Comparison of ENCODE assay signal across 19 cellular contexts in genomic region chrX:69236641-69237040, GRCh38.
DNase-seq lines count a peak whose midpoint lies in the region; ATAC-seq, FAIRE-seq and TF ChIP-seq lines count a peak whose summit lies in the region.
"Had no signal": no experiment of that assay in that cellular context is flagged by ENCODE, and none has a peak within 500 bp of the region (broad histone marks: within the 10 kb centered on the region; RNA-seq: fewer than 3 reads in every experiment).

No MANE protein-coding gene starts in this region.

- H3K9me3 ChIP-seq in mammary epithelial cell (replicated peaks; ENCODE audit: insufficient read depth, low read length) (no peaks in the 10 kb centered on the region), breast epithelium (no peaks in the 10 kb centered on the region), keratinocyte (ENCODE audit: control insufficient read depth, low read depth, low read length) (peaks cover 4% of the 10 kb centered on the region), body of pancreas (no peaks in the 10 kb centered on the region)
- H3K9me3 ChIP-seq: BLaER1, Caco-2 had no signal

- H3K27me3 ChIP-seq in mammary epithelial cell (ENCODE audit: insufficient read depth, low read length) (no peaks in the 10 kb centered on the region), breast epithelium (peaks cover 0 to 65% of the 10 kb centered on the region in 2 donors), keratinocyte (ENCODE audit: control insufficient read depth, extremely low read depth, insufficient read depth, low read length) (no peaks in the 10 kb centered on the region), body of pancreas (no peaks in the 10 kb centered on the region)

- no peak for TF ChIP-seq POLR2A in breast epithelium (IDR thresholded peaks at IDR 0.05)
- no peak for TF ChIP-seq POLR2A in body of pancreas (IDR thresholded peaks at IDR 0.05)

- H4K20me1 ChIP-seq in mammary epithelial cell (ENCODE audit: insufficient read depth, low read length) (no peaks in the 10 kb centered on the region), keratinocyte (ENCODE audit: control insufficient read depth, extremely low read depth, insufficient read depth, low read length) (no peaks in the 10 kb centered on the region)
- H4K20me1 ChIP-seq: BLaER1 had no signal

- no peaks in the 10 kb centered on the region for H3K36me3 ChIP-seq in mammary epithelial cell (ENCODE audit: insufficient read depth, low read length)
- H3K36me3 ChIP-seq in breast epithelium: no peaks in the 10 kb centered on the region
- H3K36me3 ChIP-seq in keratinocyte (ENCODE audit: control insufficient read depth in 2 of 2, extremely low read depth in 1 of 2, insufficient read depth in 2 of 2, low read length in 2 of 2): no peaks in the 10 kb centered on the region
- no peaks in the 10 kb centered on the region for H3K36me3 ChIP-seq in body of pancreas (replicated peaks in 1 of 2; ENCODE audit: insufficient read depth in 1 of 2, low read depth in 2 of 2)
- H3K36me3 ChIP-seq: BLaER1 had no signal

- H3K9ac ChIP-seq in mammary epithelial cell (ENCODE audit: insufficient read depth, low read length): no peak overlapping the region
- H3K9ac ChIP-seq in keratinocyte (ENCODE audit: control insufficient read depth, extremely low read depth, insufficient read depth, low read length): no peak overlapping the region
- H3K9ac ChIP-seq: BLaER1 had no signal

- H3K27ac ChIP-seq in mammary epithelial cell (ENCODE audit: insufficient read depth, low read depth, low read length) (no peak overlapping the region), breast epithelium (no peak overlapping the region), keratinocyte (ENCODE audit: control insufficient read depth, insufficient read depth, low read length) (no peak overlapping the region), body of pancreas (no peak overlapping the region)
- H3K27ac ChIP-seq: BLaER1, HL-60 had no signal

- no TSS peak for BruUV-seq in mammary epithelial cell (replicated peaks; lab: Mats Ljungman, UMichigan)

- CTCF ChIA-PET in mammary epithelial cell (lab: Charles Lee; ENCODE audit: low non-redundant PET): no interaction called here

- no peak for TF ChIP-seq CTCF in mammary epithelial cell (conservative IDR thresholded peaks at IDR 0.05 in 1 of 2, IDR thresholded peaks at IDR 0.05 in 1 of 2; ENCODE audit: extremely low read depth in 1 of 2, insufficient read depth in 1 of 2, low read depth in 1 of 2, low read length in 2 of 2)
- no peak for TF ChIP-seq CTCF in breast epithelium (IDR thresholded peaks at IDR 0.05)
- TF ChIP-seq CTCF in keratinocyte (optimal IDR thresholded peaks at IDR 0.05 in 1 of 3, IDR thresholded peaks at IDR 0.05 in 1 of 3, conservative IDR thresholded peaks at IDR 0.05 in 1 of 3; ENCODE audit: extremely low read depth in 1 of 3, insufficient read depth in 2 of 3, low read length in 3 of 3): no peak
- TF ChIP-seq CTCF in body of pancreas (IDR thresholded peaks at IDR 0.05): no peak

- WGBS in mammary epithelial cell (ENCODE audit: low coverage, missing lambda C conversion rate): 43% methylated on average over 2 of the region's 2 CpGs
- 85% methylated on average over 2 of the region's 2 CpGs; no CpG with 5 or more reads in 1 of the 2 donors for WGBS in body of pancreas, 2 donors

- dilution Hi-C loops in mammary epithelial cell (cut with HindIII; ENCODE audit: low sequenced_read_pairs) (no loop called here), keratinocyte (cut with MboI; ENCODE audit: extremely low pct_ligation_motif_present, low sequenced_read_pairs) (no loop called here)

- DNase-seq in mammary epithelial cell: peak; percentile 17
- DNase-seq in breast epithelium (ENCODE audit: low spot score in 2 of 2): no peak
- peak; percentile 46 for DNase-seq in RPMI7951 (ENCODE audit: low read depth)
- no peak for DNase-seq in keratinocyte (ENCODE audit: low read depth, low spot score)
- no peak for DNase-seq in body of pancreas
- DNase-seq: 8988T; AML-193; Caco-2; CD8-positive, alpha-beta memory T cell; DMS79; HCEC 1CT; HFFc6 had no signal

- in situ Hi-C loops in mammary epithelial cell (cut with MboI; ENCODE audit: low sequenced_read_pairs in 2 of 2): no loop called here

- H3K4me2 ChIP-seq in mammary epithelial cell (ENCODE audit: insufficient read depth, low read depth, low read length): no peak overlapping the region
- H3K4me2 ChIP-seq in keratinocyte (ENCODE audit: control insufficient read depth, extremely low read depth, insufficient read depth, low read depth, low read length): no peak overlapping the region
- H3K4me2 ChIP-seq: BLaER1 had no signal

- intact Hi-C loops in mammary epithelial cell (cut with micrococcal nuclease) (no loop called here), breast epithelium (cut with DNase I; ENCODE audit: low total_unique reads) (no loop called here), body of pancreas (cut with DNase I) (no loop called here)

- H3K79me2 ChIP-seq in mammary epithelial cell (ENCODE audit: insufficient read depth, low read length) (no peaks in the 10 kb centered on the region), keratinocyte (ENCODE audit: control insufficient read depth, insufficient read depth, low read length) (no peaks in the 10 kb centered on the region)

- H3K9me1 ChIP-seq in keratinocyte (ENCODE audit: control insufficient read depth, extremely low read depth, insufficient read depth, low read length): no peaks in the 10 kb centered on the region

- H3K4me3 ChIP-seq in mammary epithelial cell (replicated peaks in 1 of 3; ENCODE audit: insufficient read depth in 1 of 3, low read depth in 2 of 3, low read length in 3 of 3): no peak overlapping the region
- H3K4me3 ChIP-seq in breast epithelium: no peak overlapping the region
- no peak overlapping the region for H3K4me3 ChIP-seq in keratinocyte (ENCODE audit: control insufficient read depth in 2 of 3, extremely low read depth in 1 of 3, insufficient read depth in 2 of 3, low read depth in 1 of 3, low read length in 3 of 3)
- H3K4me3 ChIP-seq in body of pancreas: no peak overlapping the region
- H3K4me3 ChIP-seq: BLaER1 had no signal

- H3K4me1 ChIP-seq in mammary epithelial cell (ENCODE audit: insufficient read depth, low read length): peaks cover 2% of the 10 kb centered on the region
- no peaks in the 10 kb centered on the region for H3K4me1 ChIP-seq in breast epithelium
- H3K4me1 ChIP-seq in keratinocyte (ENCODE audit: control insufficient read depth, extremely low read depth, insufficient read depth, low read length): peaks cover 12% of the 10 kb centered on the region
- H3K4me1 ChIP-seq in body of pancreas: no peaks in the 10 kb centered on the region
- H3K4me1 ChIP-seq: BLaER1, Caco-2 had no signal

- H2AFZ ChIP-seq in mammary epithelial cell (ENCODE audit: low read depth, low read length) (no peak overlapping the region), keratinocyte (ENCODE audit: control insufficient read depth, low read length) (no peak overlapping the region)

- ATAC-seq in body of pancreas (no peak), GM21619 (IDR thresholded peaks at IDR 0.05; ENCODE audit: unreplicated experiment) (no peak), GM19452 (IDR thresholded peaks at IDR 0.05; ENCODE audit: unreplicated experiment) (no peak)

- peak; percentile 41 for FAIRE-seq in keratinocyte (lab: Jason Lieb, UNC)
- FAIRE-seq: G401.6, GM12891, H1 had no signal

Comparison
In these comparisons a context has a peak if more than half of its experiments do, and no peak if none do; other contexts are left out.
1. DNase-seq: peak in mammary epithelial cell (single experiment) and RPMI7951 (single experiment); none in breast epithelium (0 of 2), keratinocyte (single experiment) and body of pancreas (0 of 4).